ENCODE assay signal across 10 cellular contexts in the genomic region with DNA sequence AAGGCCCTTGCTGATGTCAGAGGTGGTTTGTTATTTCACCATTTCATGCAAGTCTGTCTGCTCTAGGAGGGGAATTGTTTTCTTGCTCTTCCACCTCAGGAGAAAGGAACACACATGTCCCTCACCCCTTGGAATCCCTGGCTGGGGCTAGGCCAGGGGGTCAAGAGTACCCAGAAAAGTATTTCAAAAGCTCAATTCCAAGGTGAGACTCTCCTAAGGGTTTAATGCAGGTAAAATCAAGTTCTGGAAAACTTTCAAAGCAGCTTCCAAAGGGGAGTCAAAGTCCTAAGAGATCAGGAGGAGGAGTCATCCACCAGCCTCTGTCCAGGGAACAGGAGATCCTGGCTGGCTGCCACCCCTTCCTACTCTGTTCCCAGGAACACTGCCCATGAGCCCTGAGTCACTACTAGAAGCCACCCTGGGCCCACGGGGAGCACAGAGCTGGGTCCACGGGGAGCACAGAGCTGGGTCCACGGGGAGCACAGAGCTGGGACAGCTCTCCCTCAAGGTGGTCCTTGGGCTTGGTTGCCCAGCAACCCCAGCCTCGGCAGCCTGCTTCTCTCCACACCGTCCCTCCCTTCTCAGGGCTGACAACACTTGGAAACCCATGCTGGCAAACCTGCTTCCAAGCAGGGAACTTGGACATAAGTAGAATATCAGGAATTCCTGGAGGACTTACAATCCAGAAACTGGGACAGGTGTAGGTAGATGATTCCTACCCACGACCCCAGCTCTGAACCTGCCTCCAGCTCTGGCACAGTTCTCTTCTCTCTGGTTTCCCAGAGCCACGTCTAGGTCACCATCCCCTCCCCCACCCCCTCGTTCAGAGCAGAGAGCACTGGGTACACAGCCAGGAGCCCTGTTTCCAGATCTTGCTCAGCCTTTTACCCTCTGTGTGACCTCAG. TPM values are rescaled to one million over a fixed set of nuclear protein-coding genes. Genes with fewer than 3 reads are reported as not detected.
DNase-seq lines count a peak whose midpoint lies in the region; ATAC-seq and TF ChIP-seq lines count a peak whose summit lies in the region.
"Had no signal": no experiment of that assay in that cellular context is flagged by ENCODE, and none has a peak within 500 bp of the region (broad histone marks: within the 10 kb centered on the region; RNA-seq: fewer than 3 reads in every experiment).

No MANE protein-coding gene starts in this region.

- H3K27ac ChIP-seq in colonic mucosa (peak overlapping the region; percentile 74), right lobe of liver (peak overlapping the region; percentile 40 to 93 (median 83))

- H3K4me1 Mint-ChIP-seq in mesothelial cell of epicardium: peaks cover 5% of the 10 kb centered on the region
- H3K4me1 Mint-ChIP-seq in activated CD8-positive, alpha-beta T cell treated with anti-CD3 and anti-CD28 coated beads for 36 hours (ENCODE audit: low read depth): no peaks in the 10 kb centered on the region

- TF ChIP-seq CTCF in LNCaP clone FGC (IDR thresholded peaks at IDR 0.05; ENCODE audit: control insufficient read depth, extremely low read depth, insufficient read depth) (no peak), colonic mucosa (IDR thresholded peaks at IDR 0.05) (no peak), right lobe of liver (IDR thresholded peaks at IDR 0.05) (no peak), mesothelial cell of epicardium (IDR thresholded peaks at IDR 0.05; ENCODE audit: unreplicated experiment) (no peak)
- no peak for TF ChIP-seq CTCF in activated CD8-positive, alpha-beta T cell treated with anti-CD3 and anti-CD28 coated beads for 36 hours (IDR thresholded peaks at IDR 0.05)

- H3K36me3 Mint-ChIP-seq in mesothelial cell of epicardium: no peaks in the 10 kb centered on the region
- H3K36me3 Mint-ChIP-seq in activated CD8-positive, alpha-beta T cell treated with anti-CD3 and anti-CD28 coated beads for 36 hours (ENCODE audit: low read depth): no peaks in the 10 kb centered on the region

- ATAC-seq in right lobe of liver (peak; percentile 89 to 97 (median 92)), HG03196 (IDR thresholded peaks at IDR 0.05; ENCODE audit: unreplicated experiment) (no peak)
- ATAC-seq in activated CD8-positive, alpha-beta T cell treated with anti-CD3 and anti-CD28 coated beads for 36 hours: no peak

- H3K4me1 ChIP-seq in colonic mucosa: peaks cover 5% of the 10 kb centered on the region
- H3K4me1 ChIP-seq in right lobe of liver: peaks cover 0 to 47% (median 23%) of the 10 kb centered on the region in 4 donors

- CTCF ChIA-PET in activated CD8-positive, alpha-beta T cell treated with anti-CD3 and anti-CD28 coated beads for 36 hours (lab: Charles Lee): interaction anchor here (1.0 to 3.1 kb wide), 4 partner anchors 19 to 375 kb away, joined by 3 to 10 read pairs (median 4); no protein-coding TSS in a partner anchor

- intact Hi-C loops in colonic mucosa (cut with DNase I): no loop called here
- intact Hi-C loops in right lobe of liver (cut with DNase I): no loop called here
- intact Hi-C loops in activated CD8-positive, alpha-beta T cell treated with anti-CD3 and anti-CD28 coated beads for 36 hours (cut with micrococcal nuclease): no loop called here

- peak overlapping the region in 1 of 2 donors; percentile 72 for H3K9ac ChIP-seq in colonic mucosa (ENCODE audit: low read depth in 2 of 2, low read length in 2 of 2)

- POLR2A ChIA-PET in activated CD8-positive, alpha-beta T cell treated with anti-CD3 and anti-CD28 coated beads for 36 hours (lab: Charles Lee): interaction anchor here (0.9 to 1.0 kb wide), 2 partner anchors 12 to 116 kb away, joined by 3 to 4 read pairs; no protein-coding TSS in a partner anchor

- no peaks in the 10 kb centered on the region for H3K9me3 Mint-ChIP-seq in mesothelial cell of epicardium
- H3K9me3 Mint-ChIP-seq in activated CD8-positive, alpha-beta T cell treated with anti-CD3 and anti-CD28 coated beads for 36 hours: no peaks in the 10 kb centered on the region

- no peak overlapping the region for H3K4me3 Mint-ChIP-seq in mesothelial cell of epicardium
- H3K4me3 Mint-ChIP-seq in activated CD8-positive, alpha-beta T cell treated with anti-CD3 and anti-CD28 coated beads for 36 hours: no peak overlapping the region

- peak; percentile 93 for DNase-seq in A172 (ENCODE audit: low spot score)
- peak; percentile 67 for DNase-seq in LNCaP clone FGC (ENCODE audit: low read depth)
- DNase-seq in colonic mucosa: peak; percentile 97
- peak; percentile 95 to 97 (median 96) for DNase-seq in right lobe of liver
- no peak for DNase-seq in activated CD4-positive, alpha-beta T cell treated with anti-CD3 and anti-CD28 coated beads for 48 hours
- DNase-seq in mesothelial cell of epicardium (ENCODE audit: low spot score in 2 of 2, unreplicated experiment in 2 of 2): no peak
- no peak for DNase-seq in activated CD8-positive, alpha-beta T cell treated with anti-CD3 and anti-CD28 coated beads for 36 hours
- DNase-seq: activated CD4-positive, alpha-beta T cell treated with anti-CD3 and anti-CD28 coated beads, Interleukin-2, amount 50 U/mL, for 4 hours had no signal

- peaks cover 8% of the 10 kb centered on the region for H3K27me3 Mint-ChIP-seq in mesothelial cell of epicardium (ENCODE audit: low read depth)
- H3K27me3 Mint-ChIP-seq in activated CD8-positive, alpha-beta T cell treated with anti-CD3 and anti-CD28 coated beads for 36 hours: no peaks in the 10 kb centered on the region

- H3K9me3 ChIP-seq in colonic mucosa (no peaks in the 10 kb centered on the region), right lobe of liver (no peaks in the 10 kb centered on the region)

- H3K27me3 ChIP-seq in colonic mucosa (no peaks in the 10 kb centered on the region), right lobe of liver (no peaks in the 10 kb centered on the region)

- H3K4me3 ChIP-seq in LNCaP clone FGC (ENCODE audit: low read depth, low read length) (no peak overlapping the region), colonic mucosa (no peak overlapping the region), right lobe of liver (peak overlapping the region in 1 of 3 donors; percentile 20)

- WGBS in right lobe of liver (ENCODE audit: insufficient coverage, low coverage, low lambda C conversion rate, missing lambda C conversion rate): 23% methylated on average over 4 of the region's 8 CpGs

- H3K27ac Mint-ChIP-seq in mesothelial cell of epicardium: no peak overlapping the region
- H3K27ac Mint-ChIP-seq in activated CD8-positive, alpha-beta T cell treated with anti-CD3 and anti-CD28 coated beads for 36 hours: no peak overlapping the region

- H3K36me3 ChIP-seq in colonic mucosa: no peaks in the 10 kb centered on the region
- H3K36me3 ChIP-seq in right lobe of liver: no peaks in the 10 kb centered on the region

- no peak for TF ChIP-seq POLR2A in right lobe of liver (IDR thresholded peaks at IDR 0.05)

RNA-seq across cellular contexts. Expression of gene CDKN1A, which starts 35.3 kb away (rescaled TPM):
- 207 TPM in 2 replicates for total RNA-seq in A172 (2014; rRNA removed; shearing (Covaris generic))
- total RNA-seq in colonic mucosa: 100 to 1,000 TPM; 157 to 286 TPM
- total RNA-seq in right lobe of liver: 100 to 1,000 TPM in 1 of 6 experiments, 10 to 100 TPM in 5; 20.0 to 124 (median 58.6) TPM
- total RNA-seq in mesothelial cell of epicardium: 54.1 to 57.1 TPM (median 55.2 TPM) in 3 replicates
- total RNA-seq in activated CD8-positive, alpha-beta T cell treated with anti-CD3 and anti-CD28 coated beads for 36 hours: 10 to 100 TPM; 42.3 to 47.4 TPM

RNA-seq across cellular contexts. Expression of gene SRSF3, which starts 49.0 kb away (rescaled TPM):
- total RNA-seq in A172 (2014; rRNA removed; shearing (Covaris generic)): 238 and 255 TPM in 2 replicates
- total RNA-seq in colonic mucosa (100 to 1,000 TPM; 252 to 372 TPM), right lobe of liver (100 to 1,000 TPM in 2 of 6 experiments, 10 to 100 TPM in 4; 36.8 to 103 (median 71.4) TPM), mesothelial cell of epicardium (404 to 411 TPM (median 407 TPM) in 3 replicates)
- total RNA-seq in activated CD8-positive, alpha-beta T cell treated with anti-CD3 and anti-CD28 coated beads for 36 hours: 100 to 1,000 TPM; 402 to 404 TPM

RNA-seq across cellular contexts. Expression of gene RAB44, which starts 54.5 kb away (rescaled TPM):
- not detected in 2 replicates for total RNA-seq in A172 (2014; rRNA removed; shearing (Covaris generic))
- total RNA-seq in colonic mucosa (under 1 TPM; 0.08 to 0.30 TPM), right lobe of liver (under 1 TPM in 3 of 6 experiments, not detected in 3; 0.05 to 0.07 (median 0.07) TPM), mesothelial cell of epicardium (0.07 to 0.16 TPM in 2 of 3 replicates, not detected in the other)
- total RNA-seq in activated CD8-positive, alpha-beta T cell treated with anti-CD3 and anti-CD28 coated beads for 36 hours: under 1 TPM in 1 of 2 experiments, not detected in 1; 0.07 TPM
- total RNA-seq: frontal cortex had no signal

Comparison
In these comparisons a context has a peak if more than half of its experiments do, and no peak if none do; other contexts are left out.
1. DNase-seq: peak in A172 (single experiment), LNCaP clone FGC (single experiment), colonic mucosa (single experiment) and right lobe of liver (3 of 3); none in activated CD4-positive, alpha-beta T cell treated with anti-CD3 and anti-CD28 coated beads for 48 hours (single experiment), mesothelial cell of epicardium (0 of 2) and activated CD8-positive, alpha-beta T cell treated with anti-CD3 and anti-CD28 coated beads for 36 hours (single experiment).
2. ATAC-seq: peak in right lobe of liver (4 of 4); none in HG03196 (single experiment) and activated CD8-positive, alpha-beta T cell treated with anti-CD3 and anti-CD28 coated beads for 36 hours (single experiment).